Comparison of ENCODE assay signal across 11 cellular contexts in the genomic region with DNA sequence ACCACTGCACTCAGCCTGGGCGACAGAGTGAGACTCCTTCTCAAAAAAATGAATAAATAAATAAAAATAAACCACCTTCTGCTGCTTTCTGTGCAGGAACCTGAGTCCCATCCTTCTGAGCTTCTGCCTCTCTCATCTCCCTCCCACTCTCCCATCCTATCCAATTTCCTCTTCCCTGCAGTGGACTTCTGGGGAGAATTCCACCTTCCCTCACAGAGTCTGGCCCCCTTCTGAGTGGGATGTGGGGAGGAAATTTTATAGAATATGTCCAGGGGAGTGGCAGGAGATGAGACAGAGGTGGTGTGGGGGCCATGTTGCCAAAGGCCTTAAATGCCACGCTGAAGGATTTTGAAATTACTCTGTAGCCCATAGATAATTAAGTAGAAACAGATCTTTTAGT. TPM values are rescaled to one million over a fixed set of nuclear protein-coding genes. Genes with fewer than 3 reads are reported as not detected.
"Had no signal": no experiment of that assay in that cellular context is flagged by ENCODE, and none has a peak within 500 bp of the region (broad histone marks: within the 10 kb centered on the region; RNA-seq: fewer than 3 reads in every experiment).

No MANE protein-coding gene starts in this region.

- H2AFZ ChIP-seq: GM23248 had no signal

- DNase-seq: GM23248, GOT3, H7, Karpas-422, KBM-7 had no signal

- H3K9ac ChIP-seq: GM23248, KMS-11 had no signal

- H3K36me3 ChIP-seq: HAP-1 had no signal

- H3K9me3 ChIP-seq: HAP-1 had no signal

- H3K4me2 ChIP-seq: KMS-11 had no signal

- ATAC-seq: HCT116, HepG2 had no signal

- H3K4me3 ChIP-seq: GM23248, HAP-1 had no signal

- H3K27ac ChIP-seq: GM23248, HL-60, KMS-11 had no signal

RNA-seq across cellular contexts. Expression of gene EFNA1, which starts 5.4 kb away (rescaled TPM):
- polyA plus RNA-seq: GM23248, IgD-negative memory B cell had no signal
